In the genomic region with DNA sequence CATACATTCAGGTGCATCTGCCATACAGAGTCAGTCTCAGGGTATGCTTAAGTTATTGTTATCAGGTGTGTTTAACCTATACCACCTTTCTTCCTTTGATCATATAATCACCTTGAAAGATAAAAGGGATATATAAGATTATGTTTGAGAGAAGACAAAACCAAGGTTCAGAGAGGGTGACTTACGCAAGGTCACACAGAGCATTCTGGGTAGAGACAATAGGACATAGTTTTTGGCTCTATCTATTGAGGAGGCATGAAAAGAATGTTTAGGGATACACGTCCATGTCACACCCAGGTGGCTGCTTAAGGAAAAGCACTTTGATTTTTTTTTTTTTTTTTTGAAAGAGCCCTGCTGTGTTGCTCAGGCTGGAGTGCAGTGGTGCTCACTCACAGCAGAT, we compare ENCODE assay signal across 7 cellular contexts.
"Had no signal": no experiment of that assay in that cellular context is flagged by ENCODE, and none has a peak within 500 bp of the region (broad histone marks: within the 10 kb centered on the region; RNA-seq: fewer than 3 reads in every experiment).

No MANE protein-coding gene starts in this region.

- FAIRE-seq: HTR-8/SVneo had no signal

- H3K4me2 ChIP-seq: KMS-11 had no signal

- H3K36me3 Mint-ChIP-seq: IgD-negative memory B cell had no signal

- H3K9ac ChIP-seq: KMS-11 had no signal

- H3K9me3 ChIP-seq: HAP-1 had no signal

- H3K4me3 ChIP-seq: HAP-1 had no signal

- H3K27ac Mint-ChIP-seq: IgD-negative memory B cell had no signal

- H3K4me3 Mint-ChIP-seq: IgD-negative memory B cell had no signal

- H3K4me1 Mint-ChIP-seq: IgD-negative memory B cell had no signal

- H3K27ac ChIP-seq: KMS-11 had no signal

- H3K36me3 ChIP-seq: HAP-1 had no signal

- DNase-seq: GOT3, H7, KBM-7 had no signal

- H3K4me1 ChIP-seq: HAP-1 had no signal
